In genomic region chr19:6720369-6721112, GRCh38 we compare ENCODE assay signal across 1 cellular context.
TF ChIP-seq lines count a peak whose summit lies in the region.

Gene C3, minus strand, starts transcription at chr19:6720650. Its CDS starts 61 bp downstream, at chr19:6720589.

TF ChIP-seq in HepG2, 621 proteins besides CTCF, POLR2A, EP300 and RAD21 (continued from another document and continues in another):
- TF ChIP-seq ZNF616 (CRISPR knock-in tag; IDR thresholded peaks at IDR 0.05; ENCODE audit: low read depth) (0 out of 2 replicates have a peak, but pooled peaks have one; percentile 76), HOXA9 (CRISPR knock-in tag; IDR thresholded peaks at IDR 0.05; ENCODE audit: borderline replicate concordance) (no peak), TOE1 (CRISPR knock-in tag; IDR thresholded peaks at IDR 0.05) (peak; percentile 78; the same call in 1 of the 2 replicates), GABPA (IDR thresholded peaks at IDR 0.05; ENCODE audit: low read depth, low read length) (no peak), GABPA (CRISPR knock-in tag; IDR thresholded peaks at IDR 0.05; ENCODE audit: low read depth) (no peak), MED1 (CRISPR knock-in tag; IDR thresholded peaks at IDR 0.05) (peak; percentile 95), SP4 (CRISPR knock-in tag; IDR thresholded peaks at IDR 0.05) (peak; percentile 86), ZSCAN20 (CRISPR knock-in tag; IDR thresholded peaks at IDR 0.05; ENCODE audit: borderline replicate concordance) (no peak), KIAA2018 (CRISPR knock-in tag; IDR thresholded peaks at IDR 0.05; ENCODE audit: borderline replicate concordance) (0 out of 2 replicates have a peak, but pooled peaks have one; percentile 28), TIGD3 (CRISPR knock-in tag; IDR thresholded peaks at IDR 0.05; ENCODE audit: borderline replicate concordance) (no peak), HNRNPL (IDR thresholded peaks at IDR 0.05; ENCODE audit: low read depth, low read length) (0 out of 2 replicates have a peak, but pooled peaks have one; percentile 29), ZNF549 (CRISPR knock-in tag; IDR thresholded peaks at IDR 0.05) (no peak), RFX5 (IDR thresholded peaks at IDR 0.05; ENCODE audit: low read depth, low read length) (no peak), IKZF1 (IDR thresholded peaks at IDR 0.05) (no peak), KAT2B (IDR thresholded peaks at IDR 0.05; ENCODE audit: borderline replicate concordance, low read depth, low read length) (no peak), ZNF570 (CRISPR knock-in tag; IDR thresholded peaks at IDR 0.05; ENCODE audit: borderline replicate concordance) (no peak), SOX6 (IDR thresholded peaks at IDR 0.05) (no peak), SOX6 (CRISPR knock-in tag; IDR thresholded peaks at IDR 0.05) (peak; percentile 93), TOPORS (CRISPR knock-in tag; IDR thresholded peaks at IDR 0.05) (no peak), BRD4 (CRISPR knock-in tag; IDR thresholded peaks at IDR 0.05) (no peak; the same call in 1 of the 2 replicates), CBX1 (IDR thresholded peaks at IDR 0.05; ENCODE audit: low read depth) (peak; percentile 70), ZNF543 (CRISPR knock-in tag; IDR thresholded peaks at IDR 0.05) (0 out of 2 replicates have a peak, but pooled peaks have one; percentile 70), KLF12 (CRISPR knock-in tag; IDR thresholded peaks at IDR 0.05; ENCODE audit: borderline replicate concordance) (0 out of 2 replicates have a peak, but pooled peaks have one; percentile 19), TEF (CRISPR knock-in tag; IDR thresholded peaks at IDR 0.05) (no peak; the same call in 1 of the 2 replicates), ZNF703 (CRISPR knock-in tag; IDR thresholded peaks at IDR 0.05; ENCODE audit: borderline replicate concordance) (no peak), ZNF557 (CRISPR knock-in tag; IDR thresholded peaks at IDR 0.05) (peak; percentile 28; the same call in 1 of the 2 replicates), ZNF720 (CRISPR knock-in tag; IDR thresholded peaks at IDR 0.05) (no peak), GZF1 (CRISPR knock-in tag; IDR thresholded peaks at IDR 0.05) (no peak), CENPT (CRISPR knock-in tag; IDR thresholded peaks at IDR 0.05; ENCODE audit: low read depth) (peak; percentile 23; the same call in 1 of the 2 replicates), HMGA1 (CRISPR knock-in tag; conservative IDR thresholded peaks at IDR 0.05) (no peak), ZNF704 (CRISPR knock-in tag; IDR thresholded peaks at IDR 0.05; ENCODE audit: borderline replicate concordance) (peak; percentile 83; the same call in 1 of the 2 replicates), THAP7 (CRISPR knock-in tag; IDR thresholded peaks at IDR 0.05) (0 out of 2 replicates have a peak, but pooled peaks have one; percentile 86), CHCHD3 (CRISPR knock-in tag; IDR thresholded peaks at IDR 0.05) (no peak), U2AF2 (IDR thresholded peaks at IDR 0.05; ENCODE audit: low read depth, low read length) (0 out of 2 replicates have a peak, but pooled peaks have one; percentile 41), TFDP1 (CRISPR knock-in tag; IDR thresholded peaks at IDR 0.05; ENCODE audit: borderline replicate concordance) (no peak), ZNF326 (CRISPR knock-in tag; IDR thresholded peaks at IDR 0.05; ENCODE audit: borderline replicate concordance) (0 out of 2 replicates have a peak, but pooled peaks have one; percentile 33), SIX1 (CRISPR knock-in tag; IDR thresholded peaks at IDR 0.05; ENCODE audit: borderline replicate concordance) (no peak; the same call in 1 of the 2 replicates), HNRNPK (IDR thresholded peaks at IDR 0.05; ENCODE audit: low read depth, low read length, poor library complexity, severe bottlenecking) (peak; percentile 52), REPIN1 (CRISPR knock-in tag; IDR thresholded peaks at IDR 0.05; ENCODE audit: borderline replicate concordance, low read depth) (peak; percentile 88), MLLT10 (CRISPR knock-in tag; IDR thresholded peaks at IDR 0.05) (peak; percentile 67; the same call in 1 of the 2 replicates), TARDBP (CRISPR knock-in tag; IDR thresholded peaks at IDR 0.05) (peak; percentile 96), ZSCAN9 (CRISPR knock-in tag; IDR thresholded peaks at IDR 0.05; ENCODE audit: borderline replicate concordance) (peak; percentile 92), JUNB (CRISPR knock-in tag; IDR thresholded peaks at IDR 0.05; ENCODE audit: borderline replicate concordance) (no peak; the same call in 1 of the 2 replicates), ZNF34 (CRISPR knock-in tag; IDR thresholded peaks at IDR 0.05; ENCODE audit: borderline replicate concordance) (no peak), ZNF180 (CRISPR knock-in tag; IDR thresholded peaks at IDR 0.05; ENCODE audit: borderline replicate concordance, low read depth) (no peak)
- TF ChIP-seq, protein P1, sequence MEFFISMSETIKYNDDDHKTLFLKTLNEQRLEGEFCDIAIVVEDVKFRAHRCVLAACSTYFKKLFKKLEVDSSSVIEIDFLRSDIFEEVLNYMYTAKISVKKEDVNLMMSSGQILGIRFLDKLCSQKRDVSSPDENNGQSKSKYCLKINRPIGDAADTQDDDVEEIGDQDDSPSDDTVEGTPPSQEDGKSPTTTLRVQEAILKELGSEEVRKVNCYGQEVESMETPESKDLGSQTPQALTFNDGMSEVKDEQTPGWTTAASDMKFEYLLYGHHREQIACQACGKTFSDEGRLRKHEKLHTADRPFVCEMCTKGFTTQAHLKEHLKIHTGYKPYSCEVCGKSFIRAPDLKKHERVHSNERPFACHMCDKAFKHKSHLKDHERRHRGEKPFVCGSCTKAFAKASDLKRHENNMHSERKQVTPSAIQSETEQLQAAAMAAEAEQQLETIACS (CRISPR knock-in tag; IDR thresholded peaks at IDR 0.05) = no peak
- TF ChIP-seq, protein P2, sequence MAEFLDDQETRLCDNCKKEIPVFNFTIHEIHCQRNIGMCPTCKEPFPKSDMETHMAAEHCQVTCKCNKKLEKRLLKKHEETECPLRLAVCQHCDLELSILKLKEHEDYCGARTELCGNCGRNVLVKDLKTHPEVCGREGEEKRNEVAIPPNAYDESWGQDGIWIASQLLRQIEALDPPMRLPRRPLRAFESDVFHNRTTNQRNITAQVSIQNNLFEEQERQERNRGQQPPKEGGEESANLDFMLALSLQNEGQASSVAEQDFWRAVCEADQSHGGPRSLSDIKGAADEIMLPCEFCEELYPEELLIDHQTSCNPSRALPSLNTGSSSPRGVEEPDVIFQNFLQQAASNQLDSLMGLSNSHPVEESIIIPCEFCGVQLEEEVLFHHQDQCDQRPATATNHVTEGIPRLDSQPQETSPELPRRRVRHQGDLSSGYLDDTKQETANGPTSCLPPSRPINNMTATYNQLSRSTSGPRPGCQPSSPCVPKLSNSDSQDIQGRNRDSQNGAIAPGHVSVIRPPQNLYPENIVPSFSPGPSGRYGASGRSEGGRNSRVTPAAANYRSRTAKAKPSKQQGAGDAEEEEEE (CRISPR knock-in tag; IDR thresholded peaks at IDR 0.05; ENCODE audit: borderline replicate concordance) = no peak; the same call in 1 of the 2 replicates
- TF ChIP-seq, protein P3, sequence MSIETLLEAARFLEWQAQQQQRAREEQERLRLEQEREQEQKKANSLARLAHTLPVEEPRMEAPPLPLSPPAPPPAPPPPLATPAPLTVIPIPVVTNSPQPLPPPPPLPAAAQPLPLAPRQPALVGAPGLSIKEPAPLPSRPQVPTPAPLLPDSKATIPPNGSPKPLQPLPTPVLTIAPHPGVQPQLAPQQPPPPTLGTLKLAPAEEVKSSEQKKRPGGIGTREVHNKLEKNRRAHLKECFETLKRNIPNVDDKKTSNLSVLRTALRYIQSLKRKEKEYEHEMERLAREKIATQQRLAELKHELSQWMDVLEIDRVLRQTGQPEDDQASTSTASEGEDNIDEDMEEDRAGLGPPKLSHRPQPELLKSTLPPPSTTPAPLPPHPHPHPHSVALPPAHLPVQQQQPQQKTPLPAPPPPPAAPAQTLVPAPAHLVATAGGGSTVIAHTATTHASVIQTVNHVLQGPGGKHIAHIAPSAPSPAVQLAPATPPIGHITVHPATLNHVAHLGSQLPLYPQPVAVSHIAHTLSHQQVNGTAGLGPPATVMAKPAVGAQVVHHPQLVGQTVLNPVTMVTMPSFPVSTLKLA (IDR thresholded peaks at IDR 0.05) = peak; percentile 40; the same call in 1 of the 2 replicates
